In genomic region chr6:6837541-6838080, GRCh38 we compare ENCODE assay signal across 17 cellular contexts.
"Had no signal": no experiment of that assay in that cellular context is flagged by ENCODE, and none has a peak within 500 bp of the region (broad histone marks: within the 10 kb centered on the region; RNA-seq: fewer than 3 reads in every experiment).

No MANE protein-coding gene starts in this region.

- ATAC-seq: left ventricle myocardium superior; lower lobe of right lung; naive thymus-derived CD8-positive, alpha-beta T cell; psoas muscle; right cardiac atrium; stimulated activated naive CD8-positive, alpha-beta T cell treated with anti-CD3 and anti-CD28 coated beads, Interleukin-15, amount 100 ng/mL, for 72 hours had no signal

- H3K4me3 Mint-ChIP-seq: naive thymus-derived CD8-positive, alpha-beta T cell; stimulated activated naive CD8-positive, alpha-beta T cell treated with anti-CD3 and anti-CD28 coated beads, Interleukin-15, amount 100 ng/mL, for 72 hours; type B pancreatic cell had no signal

- H3K36me3 Mint-ChIP-seq: naive thymus-derived CD8-positive, alpha-beta T cell; type B pancreatic cell had no signal

- H3K27ac Mint-ChIP-seq: stimulated activated naive CD8-positive, alpha-beta T cell treated with anti-CD3 and anti-CD28 coated beads, Interleukin-15, amount 100 ng/mL, for 72 hours; type B pancreatic cell had no signal

- DNase-seq: cortex of kidney; dorsolateral prefrontal cortex; effector CD4-positive, alpha-beta T cell; head of caudate nucleus; left ventricle myocardium superior; lower lobe of right lung; naive thymus-derived CD8-positive, alpha-beta T cell; occipital lobe; ovary; posterior cingulate gyrus; psoas muscle; right cardiac atrium; sigmoid colon; stimulated activated CD4-positive, alpha-beta T cell treated with anti-CD3 and anti-CD28 coated beads, Interleukin-2, amount 100 ng/mL, for 48 hours; stimulated activated naive CD4-positive, alpha-beta T cell; stimulated activated naive CD8-positive, alpha-beta T cell treated with anti-CD3 and anti-CD28 coated beads, Interleukin-15, amount 100 ng/mL, for 72 hours had no signal

- H3K9me3 Mint-ChIP-seq: naive thymus-derived CD8-positive, alpha-beta T cell; stimulated activated naive CD8-positive, alpha-beta T cell treated with anti-CD3 and anti-CD28 coated beads, Interleukin-15, amount 100 ng/mL, for 72 hours; type B pancreatic cell had no signal

- H3K4me1 Mint-ChIP-seq: stimulated activated naive CD8-positive, alpha-beta T cell treated with anti-CD3 and anti-CD28 coated beads, Interleukin-15, amount 100 ng/mL, for 72 hours had no signal
